ENCODE assay signal across 9 cellular contexts in the genomic region with DNA sequence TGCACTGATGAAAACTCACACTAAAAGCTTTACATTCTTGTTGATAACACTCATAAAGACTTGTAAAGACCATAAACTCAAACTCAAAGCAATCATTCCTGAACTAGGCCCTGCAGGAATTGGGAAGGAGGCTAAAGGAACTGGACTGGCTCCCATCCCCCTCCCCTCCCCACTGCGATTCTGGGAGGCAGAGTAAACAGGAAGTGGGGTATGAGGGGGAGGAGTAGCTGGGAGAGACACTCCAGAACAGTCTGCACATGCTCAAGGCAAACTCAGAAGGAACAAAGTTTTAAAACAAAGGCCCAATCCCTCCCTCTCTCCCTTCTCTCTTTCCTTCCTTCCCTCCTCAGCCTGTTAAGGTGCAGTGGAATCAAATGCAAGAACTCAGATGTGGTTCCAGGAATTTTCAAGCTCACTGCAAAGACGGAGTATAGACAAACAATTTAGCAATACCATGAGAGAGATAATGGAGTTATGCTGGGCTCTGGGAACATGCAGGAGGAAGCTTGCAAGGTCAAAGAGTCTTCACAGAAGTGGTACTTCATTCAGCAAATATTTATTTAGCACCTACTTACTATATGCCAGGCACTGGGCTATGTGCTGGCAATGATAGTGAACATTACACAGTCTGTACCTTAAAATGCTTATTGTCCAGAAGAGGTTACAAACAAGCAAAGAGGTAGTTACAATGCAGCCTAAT. TPM values are rescaled to one million over a fixed set of nuclear protein-coding genes. Genes with fewer than 3 reads are reported as not detected.
DNase-seq lines count a peak whose midpoint lies in the region; ATAC-seq, FAIRE-seq and TF ChIP-seq lines count a peak whose summit lies in the region.
"Had no signal": no experiment of that assay in that cellular context is flagged by ENCODE, and none has a peak within 500 bp of the region (broad histone marks: within the 10 kb centered on the region; RNA-seq: fewer than 3 reads in every experiment).

No MANE protein-coding gene starts in this region.

- H3K27me3 ChIP-seq in small intestine (ENCODE audit: control insufficient read depth in 2 of 2, insufficient read depth in 2 of 2, low read length in 2 of 2): no peaks in the 10 kb centered on the region

- H3K36me3 ChIP-seq in OCI-LY7 (ENCODE audit: insufficient read depth, low read length): no peaks in the 10 kb centered on the region; the same call in 1 of the 2 replicates
- H3K36me3 ChIP-seq in small intestine (ENCODE audit: control insufficient read depth in 2 of 2, insufficient read depth in 2 of 2, low read length in 2 of 2): no peaks in the 10 kb centered on the region

- intact Hi-C loops in OCI-LY7 (cut with micrococcal nuclease; ENCODE audit: unreplicated experiment): no loop called here

- H2AFZ ChIP-seq in OCI-LY7 (ENCODE audit: low read length): peak overlapping the region; percentile 92

- H3K9me3 ChIP-seq in OCI-LY7 (ENCODE audit: low read length): no peaks in the 10 kb centered on the region
- no peaks in the 10 kb centered on the region for H3K9me3 ChIP-seq in small intestine (ENCODE audit: control insufficient read depth, low read depth)

- H3K27ac ChIP-seq in OCI-LY7 (ENCODE audit: low read depth, low read length, poor library complexity, severe bottlenecking) (no peak overlapping the region), small intestine (ENCODE audit: low read depth in 1 of 2, low read length in 1 of 2) (peak overlapping the region in 1 of 2 donors; percentile 33)
- H3K27ac ChIP-seq: 22Rv1 had no signal

- no TSS peak for BruUV-seq in OCI-LY7 (replicated peaks; lab: Mats Ljungman, UMichigan)

- TF ChIP-seq CTCF in OCI-LY7 (conservative IDR thresholded peaks at IDR 0.05; ENCODE audit: low read length): no peak

- peak overlapping the region; percentile 23 for H3K4me2 ChIP-seq in OCI-LY7 (ENCODE audit: low read length)

- no peak overlapping the region for H3K4me3 ChIP-seq in OCI-LY7 (ENCODE audit: low read depth, low read length, poor library complexity, severe bottlenecking)
- H3K4me3 ChIP-seq in small intestine (ENCODE audit: low read depth in 1 of 2, low read length in 2 of 2): no peak overlapping the region

- no peak for FAIRE-seq in small intestine (lab: Jason Lieb, UNC)

- H3K9me2 ChIP-seq in OCI-LY7 (ENCODE audit: insufficient read depth, low read length): no peaks in the 10 kb centered on the region

- H4K20me1 ChIP-seq in OCI-LY7 (ENCODE audit: insufficient read depth, low read length): no peaks in the 10 kb centered on the region

- CTCF ChIA-PET in OCI-LY7 (lab: Charles Lee; ENCODE audit: unreplicated experiment): no interaction called here

- H3K79me2 ChIP-seq in OCI-LY7 (ENCODE audit: insufficient read depth, low read depth, low read length): no peaks in the 10 kb centered on the region

- DNase-seq in DMS 273 (lab: John Stamatoyannopoulos, UW; ENCODE audit: unreplicated experiment): peak; percentile 7
- no peak for DNase-seq in DMS 273 treated with DMSO at 0.1 percent for 48 hours (lab: John Stamatoyannopoulos, UW)
- DNase-seq in OCI-LY7 (ENCODE audit: low spot score): no peak
- DNase-seq in glomerular visceral epithelial cell (ENCODE audit: extremely low spot score): peak; percentile 16
- DNase-seq in small intestine: peak; percentile 12
- DNase-seq in HT-29 (ENCODE audit: low spot score): no peak

- 18 to 32% (median 27%) methylated on average over 2 of the region's 2 CpGs for WGBS in small intestine, 3 donors

- peaks cover 24% of the 10 kb centered on the region for H3K4me1 ChIP-seq in OCI-LY7 (ENCODE audit: insufficient read depth, low read length, poor library complexity, severe bottlenecking)
- H3K4me1 ChIP-seq in small intestine (ENCODE audit: control insufficient read depth in 2 of 2, insufficient read depth in 1 of 2, low read depth in 1 of 2, low read length in 1 of 2): peaks cover 0 to 2% of the 10 kb centered on the region in 2 donors

- no peak for ATAC-seq in HG03045 (IDR thresholded peaks at IDR 0.05; ENCODE audit: unreplicated experiment)
- ATAC-seq in HG02870 (IDR thresholded peaks at IDR 0.05; ENCODE audit: unreplicated experiment): no peak

- POLR2A ChIA-PET in OCI-LY7 (lab: Charles Lee): interaction anchor here (1.5 to 1.9 kb wide), 2 partner anchors 10 to 63 kb away, joined by 7 to 10 read pairs; no protein-coding TSS in a partner anchor

RNA-seq across cellular contexts. Expression of gene MID1IP1, which starts 15.9 kb away (rescaled TPM):
- 88.6 and 92.7 TPM in 2 replicates for total RNA-seq in OCI-LY7 (2014; rRNA removed; shearing (Covaris generic))
- total RNA-seq in OCI-LY7 (2022): 80.4 and 83.4 TPM in 2 replicates
- polyA plus RNA-seq in small intestine: 10 to 100 TPM; 24.2 to 61.1 (median 29.5) TPM
- total RNA-seq in HT-29 (2014; rRNA removed; shearing (Covaris generic)): 59.2 and 66.5 TPM in 2 replicates

Comparison
In these comparisons a context has a peak if more than half of its experiments do, and no peak if none do; other contexts are left out.
1. DNase-seq: peak in DMS 273 (single experiment), glomerular visceral epithelial cell (single experiment) and small intestine (single experiment); none in DMS 273 treated with DMSO at 0.1 percent for 48 hours (single experiment), OCI-LY7 (single experiment) and HT-29 (single experiment).